Comparison of ENCODE assay signal across 23 cellular contexts in the genomic region with DNA sequence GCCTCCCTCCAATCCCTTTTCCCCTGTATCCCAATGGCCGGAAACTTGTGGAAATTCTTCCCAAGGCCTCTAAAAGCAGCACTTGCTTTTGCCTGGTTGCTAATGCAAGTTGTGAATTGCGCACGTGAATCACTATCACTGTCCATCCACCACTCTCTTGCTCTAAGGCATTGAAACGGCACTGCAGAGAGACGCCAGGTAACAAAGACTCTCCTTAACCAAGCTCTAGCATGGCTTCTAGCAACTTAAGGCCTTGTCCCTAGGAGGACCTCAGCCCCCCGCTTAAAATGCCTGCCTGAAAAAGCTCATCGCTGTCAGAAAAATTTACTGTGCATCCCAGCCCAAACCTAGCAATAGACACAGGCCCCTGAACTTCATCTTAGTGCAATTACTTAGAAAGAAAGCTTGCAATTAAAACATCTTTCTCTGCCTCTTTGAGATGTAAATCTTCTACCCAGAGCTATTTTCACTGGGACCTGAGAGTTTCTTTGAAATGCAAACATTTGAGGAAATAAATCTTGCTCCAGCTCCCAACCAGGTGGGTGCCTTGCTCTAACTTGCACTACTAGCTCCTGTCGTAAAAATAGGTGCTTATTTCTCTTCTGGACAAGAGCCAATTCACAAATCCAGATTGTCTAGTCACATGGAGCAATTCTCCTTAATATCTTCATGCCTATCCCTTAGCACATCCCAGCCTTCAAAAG. TPM values are rescaled to one million over a fixed set of nuclear protein-coding genes. Genes with fewer than 3 reads are reported as not detected.
"Had no signal": no experiment of that assay in that cellular context is flagged by ENCODE, and none has a peak within 500 bp of the region (broad histone marks: within the 10 kb centered on the region; RNA-seq: fewer than 3 reads in every experiment).

No MANE protein-coding gene starts in this region.

- H3K9me3 ChIP-seq: heart right ventricle, lower lobe of right lung, spleen, tibial artery, vagina had no signal

- H3K36me3 Mint-ChIP-seq: activated CD8-positive, alpha-beta memory T cell treated with anti-CD3 and anti-CD28 coated beads, Interleukin-2, amount 10 ng/mL, durations not matched to agents 7 days and 5 days; activated naive CD8-positive, alpha-beta T cell treated with anti-CD3 and anti-CD28 coated beads for 36 hours; stimulated activated memory B cell treated with anti-CD40 and anti-IgM and Interleukin-4, amounts not matched to agents 10 μg/mL and 1 μg/mL and 100 μg/mL, for 72 hours had no signal

- H3K9me3 Mint-ChIP-seq: activated CD4-positive, alpha-beta memory T cell treated with anti-CD3 and anti-CD28 coated beads, Interleukin-2, amount 10 ng/mL, durations not matched to agents 7 days and 5 days; activated naive CD8-positive, alpha-beta T cell treated with anti-CD3 and anti-CD28 coated beads for 36 hours; stimulated activated memory B cell treated with anti-CD40 and anti-IgM and Interleukin-4, amounts not matched to agents 10 μg/mL and 1 μg/mL and 100 μg/mL, for 72 hours had no signal

- H3K4me3 ChIP-seq: esophagus squamous epithelium, heart right ventricle, lower lobe of right lung, spleen, tibial artery, vagina had no signal

- H3K4me1 ChIP-seq: vagina had no signal

- H3K4me3 Mint-ChIP-seq: activated CD4-positive, alpha-beta memory T cell treated with anti-CD3 and anti-CD28 coated beads, Interleukin-2, amount 10 ng/mL, durations not matched to agents 7 days and 5 days; activated CD8-positive, alpha-beta memory T cell treated with anti-CD3 and anti-CD28 coated beads, Interleukin-2, amount 10 ng/mL, durations not matched to agents 7 days and 5 days; activated naive CD8-positive, alpha-beta T cell treated with anti-CD3 and anti-CD28 coated beads for 36 hours; nephron progenitor cell; stimulated activated memory B cell treated with anti-CD40 and anti-IgM and Interleukin-4, amounts not matched to agents 10 μg/mL and 1 μg/mL and 100 μg/mL, for 72 hours had no signal

- H3K27ac Mint-ChIP-seq: activated CD4-positive, alpha-beta memory T cell treated with anti-CD3 and anti-CD28 coated beads, Interleukin-2, amount 10 ng/mL, durations not matched to agents 7 days and 5 days; activated CD8-positive, alpha-beta memory T cell treated with anti-CD3 and anti-CD28 coated beads, Interleukin-2, amount 10 ng/mL, durations not matched to agents 7 days and 5 days; activated naive CD8-positive, alpha-beta T cell treated with anti-CD3 and anti-CD28 coated beads for 36 hours; nephron progenitor cell; stimulated activated memory B cell treated with anti-CD40 and anti-IgM and Interleukin-4, amounts not matched to agents 10 μg/mL and 1 μg/mL and 100 μg/mL, for 72 hours had no signal

- DNase-seq: activated CD4-positive, alpha-beta memory T cell treated with anti-CD3 and anti-CD28 coated beads, Interleukin-2, amount 10 ng/mL, durations not matched to agents 7 days and 5 days; activated CD4-positive, alpha-beta T cell treated with anti-CD3 and anti-CD28 coated beads for 4 hours; activated CD8-positive, alpha-beta memory T cell treated with anti-CD3 and anti-CD28 coated beads, Interleukin-2, amount 10 ng/mL, durations not matched to agents 7 days and 5 days; activated naive CD8-positive, alpha-beta T cell treated with anti-CD3 and anti-CD28 coated beads for 36 hours; amniotic stem cell; dermis blood vessel endothelial cell; effector memory CD4-positive, alpha-beta T cell; esophagus squamous epithelium; heart right ventricle; islet precursor cell; left colon; lower lobe of right lung; nephron progenitor cell; occipital lobe; posterior cingulate gyrus; retina; spleen; stimulated activated CD4-positive, alpha-beta T cell treated with anti-CD3 and anti-CD28 coated beads, Interleukin-4, amount 100 ng/mL, for 4 hours had no signal

- H3K27ac ChIP-seq: esophagus squamous epithelium, heart right ventricle, lower lobe of right lung, spleen, tibial artery, vagina had no signal

- H3K36me3 ChIP-seq: esophagus squamous epithelium, heart right ventricle, lower lobe of right lung, spleen, tibial artery, vagina had no signal

- ATAC-seq: activated CD8-positive, alpha-beta memory T cell treated with anti-CD3 and anti-CD28 coated beads, Interleukin-2, amount 10 ng/mL, durations not matched to agents 7 days and 5 days; heart right ventricle; left colon; lower lobe of right lung; stimulated activated memory B cell treated with anti-CD40 and anti-IgM and Interleukin-4, amounts not matched to agents 10 μg/mL and 1 μg/mL and 100 μg/mL, for 72 hours had no signal

RNA-seq across cellular contexts. Expression of a gene that starts 32.9 kb away (rescaled TPM):
- total RNA-seq: activated CD4-positive, alpha-beta memory T cell treated with anti-CD3 and anti-CD28 coated beads, Interleukin-2, amount 10 ng/mL, durations not matched to agents 7 days and 5 days; activated CD8-positive, alpha-beta memory T cell treated with anti-CD3 and anti-CD28 coated beads, Interleukin-2, amount 10 ng/mL, durations not matched to agents 7 days and 5 days; activated naive CD8-positive, alpha-beta T cell treated with anti-CD3 and anti-CD28 coated beads for 36 hours; dermis blood vessel endothelial cell; esophagus squamous epithelium; heart right ventricle; left colon; myocyte; occipital lobe; spleen; T-helper 2 cell treated with Interferon-gamma antibody and Interleukin-4, amounts not matched to agents 100 ng/mL and 5 ng/mL, for 36 hours had no signal
